Comparison of ENCODE assay signal across 24 cellular contexts in the genomic region with DNA sequence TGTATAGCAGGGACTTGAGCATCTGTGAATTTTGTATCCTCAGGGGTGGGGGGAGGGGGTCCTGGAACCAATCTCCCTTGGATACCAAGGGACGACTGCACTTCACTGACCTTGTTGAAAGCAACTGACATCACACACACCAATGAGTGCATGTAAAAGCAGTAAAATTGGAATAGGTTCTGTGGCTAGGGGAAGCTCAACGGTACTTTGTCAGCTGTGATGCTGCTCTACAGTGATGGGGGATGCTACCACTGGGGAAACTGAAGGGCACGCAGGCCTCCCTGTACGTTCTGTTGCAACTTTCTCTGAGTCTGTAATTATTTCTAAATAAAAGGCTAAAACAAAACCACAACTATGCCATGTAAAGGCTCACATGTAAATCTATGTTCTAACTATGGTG.
"Had no signal": no experiment of that assay in that cellular context is flagged by ENCODE, and none has a peak within 500 bp of the region (broad histone marks: within the 10 kb centered on the region; RNA-seq: fewer than 3 reads in every experiment).

No MANE protein-coding gene starts in this region.

- H3K27ac Mint-ChIP-seq: activated CD4-positive, alpha-beta T cell treated with anti-CD3 and anti-CD28 coated beads, Interleukin-2, amount 10 ng/mL, durations not matched to agents 7 days and 5 days; activated naive CD8-positive, alpha-beta T cell treated with anti-CD3 and anti-CD28 coated beads for 36 hours; activated T-helper 17 cell treated with anti-CD3 and anti-CD28 coated beads, Interleukin-2, amount 50 U/mL, for 72 hours; dendritic cell treated with granulocyte-macrophage colony-stimulating factor and Interleukin-4, amounts not matched to agents 40 ng/mL and 50 ng/mL, for 4 days; natural killer cell had no signal

- H3K36me3 Mint-ChIP-seq: activated naive CD8-positive, alpha-beta T cell treated with anti-CD3 and anti-CD28 coated beads for 36 hours; natural killer cell had no signal

- H3K4me2 ChIP-seq: hepatocyte, smooth muscle cell had no signal

- H3K4me3 Mint-ChIP-seq: activated CD4-positive, alpha-beta T cell treated with anti-CD3 and anti-CD28 coated beads, Interleukin-2, amount 10 ng/mL, durations not matched to agents 7 days and 5 days; activated naive CD8-positive, alpha-beta T cell treated with anti-CD3 and anti-CD28 coated beads for 36 hours; activated T-helper 17 cell treated with anti-CD3 and anti-CD28 coated beads, Interleukin-2, amount 50 U/mL, for 72 hours; dendritic cell treated with granulocyte-macrophage colony-stimulating factor and Interleukin-4, amounts not matched to agents 40 ng/mL and 50 ng/mL, for 4 days; natural killer cell had no signal

- DNase-seq: activated CD4-positive, alpha-beta T cell treated with anti-CD3 and anti-CD28 coated beads, Interleukin-2, amount 10 ng/mL, durations not matched to agents 7 days and 5 days; activated CD4-positive, CD25-positive, alpha-beta regulatory T cell treated with anti-CD3 and anti-CD28 coated beads, Interleukin-2, amount 50 U/mL, for 72 hours; activated naive CD4-positive, alpha-beta T cell; activated naive CD8-positive, alpha-beta T cell treated with anti-CD3 and anti-CD28 coated beads for 36 hours; activated T-cell treated with anti-CD3 and anti-CD28 coated beads, Interleukin-2, amount 50 U/mL, for 1 hour; effector CD4-positive, alpha-beta T cell; foreskin melanocyte; left ventricle myocardium inferior; mammary epithelial cell; midbrain; natural killer cell; pancreas; stimulated activated CD4-positive, alpha-beta T cell treated with anti-CD3 and anti-CD28 coated beads, Interleukin-15, amount 100 ng/mL, for 24 hours; stimulated activated CD4-positive, alpha-beta T cell treated with anti-CD3 and anti-CD28 coated beads, Interleukin-2, amount 100 ng/mL, for 48 hours; T-helper 1 cell; testis; trophoblast cell; WERI-Rb-1 had no signal

- H3K27me3 ChIP-seq: hepatocyte, pancreas, testis, vagina had no signal

- H3K27me3 Mint-ChIP-seq: activated CD4-positive, alpha-beta T cell treated with anti-CD3 and anti-CD28 coated beads, Interleukin-2, amount 10 ng/mL, durations not matched to agents 7 days and 5 days; activated naive CD8-positive, alpha-beta T cell treated with anti-CD3 and anti-CD28 coated beads for 36 hours; dendritic cell treated with granulocyte-macrophage colony-stimulating factor and Interleukin-4, amounts not matched to agents 40 ng/mL and 50 ng/mL, for 4 days had no signal

- H3K36me3 ChIP-seq: left ventricle myocardium inferior had no signal

- H3K4me3 ChIP-seq: hepatocyte, left ventricle myocardium inferior, pancreas, smooth muscle cell, testis, vagina had no signal

- H3K9me3 Mint-ChIP-seq: activated naive CD8-positive, alpha-beta T cell treated with anti-CD3 and anti-CD28 coated beads for 36 hours; activated T-helper 17 cell treated with anti-CD3 and anti-CD28 coated beads, Interleukin-2, amount 50 U/mL, for 72 hours; dendritic cell treated with granulocyte-macrophage colony-stimulating factor and Interleukin-4, amounts not matched to agents 40 ng/mL and 50 ng/mL, for 4 days; natural killer cell had no signal

- H3K9me3 ChIP-seq: pancreas, testis, vagina had no signal

- H3K4me1 Mint-ChIP-seq: activated CD4-positive, alpha-beta T cell treated with anti-CD3 and anti-CD28 coated beads, Interleukin-2, amount 10 ng/mL, durations not matched to agents 7 days and 5 days; activated T-helper 17 cell treated with anti-CD3 and anti-CD28 coated beads, Interleukin-2, amount 50 U/mL, for 72 hours; natural killer cell had no signal

- ATAC-seq: activated T-helper 17 cell treated with anti-CD3 and anti-CD28 coated beads, Interleukin-2, amount 50 U/mL, for 72 hours; natural killer cell; pancreas; sciatic nerve had no signal

- H3K27ac ChIP-seq: hepatocyte, left ventricle myocardium inferior, pancreas, vagina, WERI-Rb-1 had no signal
